Comparison of ENCODE assay signal across 1 cellular context in the genomic region with DNA sequence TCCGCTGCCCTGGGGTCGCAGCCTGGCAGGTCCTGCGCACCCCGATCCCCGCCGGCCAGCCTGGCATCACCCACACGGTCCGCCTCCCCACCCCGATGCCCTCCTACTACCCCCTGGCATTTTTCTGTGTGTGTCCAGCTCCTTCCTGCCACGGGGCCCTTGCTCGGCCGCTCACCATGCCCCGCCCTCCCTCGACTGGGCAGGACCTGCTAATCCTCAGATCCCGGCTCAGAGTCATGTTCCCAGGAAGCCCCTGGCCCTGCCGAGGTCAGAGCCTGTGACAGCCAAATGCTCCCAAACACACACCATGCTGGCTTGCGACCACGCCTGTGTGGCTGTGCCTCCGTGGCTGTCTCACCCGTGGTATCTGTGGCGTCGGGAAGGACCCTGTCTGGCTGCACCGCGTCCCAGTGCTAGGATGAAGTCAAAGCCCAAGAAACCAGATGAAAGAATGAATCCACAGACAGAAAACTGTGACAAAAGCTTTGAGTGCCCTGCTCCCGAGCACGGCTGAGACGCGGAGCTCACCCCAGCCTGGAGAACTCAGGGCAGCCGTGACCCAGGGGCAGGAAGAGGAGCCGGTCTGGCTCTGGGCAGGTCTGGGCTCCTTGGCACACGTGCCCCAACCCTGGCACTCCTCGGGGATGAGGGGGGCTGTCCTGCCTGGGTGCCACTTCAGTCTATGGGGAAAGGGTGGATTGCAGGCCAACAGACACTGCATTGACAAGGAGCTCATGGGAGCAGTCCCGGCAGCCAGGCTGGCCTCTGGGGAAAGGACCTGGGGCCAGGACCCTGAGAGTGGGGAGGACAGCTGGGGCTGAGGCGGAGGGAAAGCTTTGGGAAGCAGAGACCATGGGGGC.
TF ChIP-seq lines count a peak whose summit lies in the region.

No MANE protein-coding gene starts in this region.

TF ChIP-seq in HepG2, 621 proteins besides CTCF, POLR2A, EP300 and RAD21 (continued from another document and continues in another):
- TF ChIP-seq, protein P1, sequence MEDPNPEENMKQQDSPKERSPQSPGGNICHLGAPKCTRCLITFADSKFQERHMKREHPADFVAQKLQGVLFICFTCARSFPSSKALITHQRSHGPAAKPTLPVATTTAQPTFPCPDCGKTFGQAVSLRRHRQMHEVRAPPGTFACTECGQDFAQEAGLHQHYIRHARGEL (CRISPR knock-in tag; IDR thresholded peaks at IDR 0.05): 0 out of 2 replicates have a peak, but pooled peaks have one; percentile 65
- no peak for TF ChIP-seq MBNL3 (CRISPR knock-in tag; conservative IDR thresholded peaks at IDR 0.05)
- no peak for TF ChIP-seq ZNF354B (CRISPR knock-in tag; IDR thresholded peaks at IDR 0.05)
- TF ChIP-seq ZNF33A (CRISPR knock-in tag; IDR thresholded peaks at IDR 0.05; ENCODE audit: borderline replicate concordance): no peak
- peak; percentile 70; the same call in 1 of the 2 replicates for TF ChIP-seq ZBTB38 (CRISPR knock-in tag; IDR thresholded peaks at IDR 0.05)
- no peak for TF ChIP-seq ZNF660 (CRISPR knock-in tag; IDR thresholded peaks at IDR 0.05; ENCODE audit: borderline replicate concordance, low read depth)
- no peak for TF ChIP-seq RFXAP (CRISPR knock-in tag; IDR thresholded peaks at IDR 0.05; ENCODE audit: borderline replicate concordance)
- no peak for TF ChIP-seq KLF16 (CRISPR knock-in tag; IDR thresholded peaks at IDR 0.05)
- TF ChIP-seq, protein P2, sequence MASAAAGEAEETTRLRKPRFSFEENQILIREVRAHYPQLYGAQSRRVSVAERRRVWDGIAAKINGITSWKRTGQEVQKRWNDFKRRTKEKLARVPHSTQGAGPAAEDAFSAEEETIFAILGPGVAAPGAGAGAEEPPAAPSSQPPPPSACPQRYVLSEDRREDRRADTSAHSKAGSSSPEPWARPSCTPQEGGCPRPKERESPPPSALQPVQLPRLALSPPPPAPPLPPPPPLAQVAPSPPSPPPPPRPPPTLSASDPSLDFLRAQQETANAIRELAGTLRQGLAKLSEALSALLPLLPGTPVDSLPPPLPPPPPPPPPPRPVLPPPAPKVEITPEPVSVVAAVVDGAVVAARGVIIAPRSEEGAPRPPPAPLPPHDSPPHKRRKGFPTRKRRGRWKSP (CRISPR knock-in tag; IDR thresholded peaks at IDR 0.05): no peak
- TF ChIP-seq, protein P3, sequence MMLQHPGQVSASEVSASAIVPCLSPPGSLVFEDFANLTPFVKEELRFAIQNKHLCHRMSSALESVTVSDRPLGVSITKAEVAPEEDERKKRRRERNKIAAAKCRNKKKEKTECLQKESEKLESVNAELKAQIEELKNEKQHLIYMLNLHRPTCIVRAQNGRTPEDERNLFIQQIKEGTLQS (CRISPR knock-in tag; IDR thresholded peaks at IDR 0.05): no peak
- no peak for TF ChIP-seq ZNF460 (CRISPR knock-in tag; IDR thresholded peaks at IDR 0.05; ENCODE audit: borderline replicate concordance)
- no peak for TF ChIP-seq NONO (IDR thresholded peaks at IDR 0.05)
- TF ChIP-seq NONO (CRISPR knock-in tag; conservative IDR thresholded peaks at IDR 0.05): no peak
- TF ChIP-seq, protein P4, sequence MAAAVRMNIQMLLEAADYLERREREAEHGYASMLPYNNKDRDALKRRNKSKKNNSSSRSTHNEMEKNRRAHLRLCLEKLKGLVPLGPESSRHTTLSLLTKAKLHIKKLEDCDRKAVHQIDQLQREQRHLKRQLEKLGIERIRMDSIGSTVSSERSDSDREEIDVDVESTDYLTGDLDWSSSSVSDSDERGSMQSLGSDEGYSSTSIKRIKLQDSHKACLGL (CRISPR knock-in tag; IDR thresholded peaks at IDR 0.05): 0 out of 2 replicates have a peak, but pooled peaks have one; percentile 9
- peak; percentile 17; the same call in 1 of the 2 replicates for TF ChIP-seq KDM5B (CRISPR knock-in tag; IDR thresholded peaks at IDR 0.05; ENCODE audit: borderline replicate concordance)
- TF ChIP-seq, protein P5, sequence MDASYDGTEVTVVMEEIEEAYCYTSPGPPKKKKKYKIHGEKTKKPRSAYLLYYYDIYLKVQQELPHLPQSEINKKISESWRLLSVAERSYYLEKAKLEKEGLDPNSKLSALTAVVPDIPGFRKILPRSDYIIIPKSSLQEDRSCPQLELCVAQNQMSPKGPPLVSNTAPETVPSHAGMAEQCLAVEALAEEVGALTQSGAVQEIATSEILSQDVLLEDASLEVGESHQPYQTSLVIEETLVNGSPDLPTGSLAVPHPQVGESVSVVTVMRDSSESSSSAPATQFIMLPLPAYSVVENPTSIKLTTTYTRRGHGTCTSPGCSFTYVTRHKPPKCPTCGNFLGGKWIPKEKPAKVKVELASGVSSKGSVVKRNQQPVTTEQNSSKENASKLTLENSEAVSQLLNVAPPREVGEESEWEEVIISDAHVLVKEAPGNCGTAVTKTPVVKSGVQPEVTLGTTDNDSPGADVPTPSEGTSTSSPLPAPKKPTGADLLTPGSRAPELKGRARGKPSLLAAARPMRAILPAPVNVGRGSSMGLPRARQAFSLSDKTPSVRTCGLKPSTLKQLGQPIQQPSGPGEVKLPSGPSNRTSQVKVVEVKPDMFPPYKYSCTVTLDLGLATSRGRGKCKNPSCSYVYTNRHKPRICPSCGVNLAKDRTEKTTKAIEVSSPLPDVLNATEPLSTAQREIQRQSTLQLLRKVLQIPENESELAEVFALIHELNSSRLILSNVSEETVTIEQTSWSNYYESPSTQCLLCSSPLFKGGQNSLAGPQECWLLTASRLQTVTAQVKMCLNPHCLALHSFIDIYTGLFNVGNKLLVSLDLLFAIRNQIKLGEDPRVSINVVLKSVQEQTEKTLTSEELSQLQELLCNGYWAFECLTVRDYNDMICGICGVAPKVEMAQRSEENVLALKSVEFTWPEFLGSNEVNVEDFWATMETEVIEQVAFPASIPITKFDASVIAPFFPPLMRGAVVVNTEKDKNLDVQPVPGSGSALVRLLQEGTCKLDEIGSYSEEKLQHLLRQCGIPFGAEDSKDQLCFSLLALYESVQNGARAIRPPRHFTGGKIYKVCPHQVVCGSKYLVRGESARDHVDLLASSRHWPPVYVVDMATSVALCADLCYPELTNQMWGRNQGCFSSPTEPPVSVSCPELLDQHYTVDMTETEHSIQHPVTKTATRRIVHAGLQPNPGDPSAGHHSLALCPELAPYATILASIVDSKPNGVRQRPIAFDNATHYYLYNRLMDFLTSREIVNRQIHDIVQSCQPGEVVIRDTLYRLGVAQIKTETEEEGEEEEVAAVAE (CRISPR knock-in tag; IDR thresholded peaks at IDR 0.05; ENCODE audit: borderline replicate concordance): no peak
- TF ChIP-seq, protein P6, sequence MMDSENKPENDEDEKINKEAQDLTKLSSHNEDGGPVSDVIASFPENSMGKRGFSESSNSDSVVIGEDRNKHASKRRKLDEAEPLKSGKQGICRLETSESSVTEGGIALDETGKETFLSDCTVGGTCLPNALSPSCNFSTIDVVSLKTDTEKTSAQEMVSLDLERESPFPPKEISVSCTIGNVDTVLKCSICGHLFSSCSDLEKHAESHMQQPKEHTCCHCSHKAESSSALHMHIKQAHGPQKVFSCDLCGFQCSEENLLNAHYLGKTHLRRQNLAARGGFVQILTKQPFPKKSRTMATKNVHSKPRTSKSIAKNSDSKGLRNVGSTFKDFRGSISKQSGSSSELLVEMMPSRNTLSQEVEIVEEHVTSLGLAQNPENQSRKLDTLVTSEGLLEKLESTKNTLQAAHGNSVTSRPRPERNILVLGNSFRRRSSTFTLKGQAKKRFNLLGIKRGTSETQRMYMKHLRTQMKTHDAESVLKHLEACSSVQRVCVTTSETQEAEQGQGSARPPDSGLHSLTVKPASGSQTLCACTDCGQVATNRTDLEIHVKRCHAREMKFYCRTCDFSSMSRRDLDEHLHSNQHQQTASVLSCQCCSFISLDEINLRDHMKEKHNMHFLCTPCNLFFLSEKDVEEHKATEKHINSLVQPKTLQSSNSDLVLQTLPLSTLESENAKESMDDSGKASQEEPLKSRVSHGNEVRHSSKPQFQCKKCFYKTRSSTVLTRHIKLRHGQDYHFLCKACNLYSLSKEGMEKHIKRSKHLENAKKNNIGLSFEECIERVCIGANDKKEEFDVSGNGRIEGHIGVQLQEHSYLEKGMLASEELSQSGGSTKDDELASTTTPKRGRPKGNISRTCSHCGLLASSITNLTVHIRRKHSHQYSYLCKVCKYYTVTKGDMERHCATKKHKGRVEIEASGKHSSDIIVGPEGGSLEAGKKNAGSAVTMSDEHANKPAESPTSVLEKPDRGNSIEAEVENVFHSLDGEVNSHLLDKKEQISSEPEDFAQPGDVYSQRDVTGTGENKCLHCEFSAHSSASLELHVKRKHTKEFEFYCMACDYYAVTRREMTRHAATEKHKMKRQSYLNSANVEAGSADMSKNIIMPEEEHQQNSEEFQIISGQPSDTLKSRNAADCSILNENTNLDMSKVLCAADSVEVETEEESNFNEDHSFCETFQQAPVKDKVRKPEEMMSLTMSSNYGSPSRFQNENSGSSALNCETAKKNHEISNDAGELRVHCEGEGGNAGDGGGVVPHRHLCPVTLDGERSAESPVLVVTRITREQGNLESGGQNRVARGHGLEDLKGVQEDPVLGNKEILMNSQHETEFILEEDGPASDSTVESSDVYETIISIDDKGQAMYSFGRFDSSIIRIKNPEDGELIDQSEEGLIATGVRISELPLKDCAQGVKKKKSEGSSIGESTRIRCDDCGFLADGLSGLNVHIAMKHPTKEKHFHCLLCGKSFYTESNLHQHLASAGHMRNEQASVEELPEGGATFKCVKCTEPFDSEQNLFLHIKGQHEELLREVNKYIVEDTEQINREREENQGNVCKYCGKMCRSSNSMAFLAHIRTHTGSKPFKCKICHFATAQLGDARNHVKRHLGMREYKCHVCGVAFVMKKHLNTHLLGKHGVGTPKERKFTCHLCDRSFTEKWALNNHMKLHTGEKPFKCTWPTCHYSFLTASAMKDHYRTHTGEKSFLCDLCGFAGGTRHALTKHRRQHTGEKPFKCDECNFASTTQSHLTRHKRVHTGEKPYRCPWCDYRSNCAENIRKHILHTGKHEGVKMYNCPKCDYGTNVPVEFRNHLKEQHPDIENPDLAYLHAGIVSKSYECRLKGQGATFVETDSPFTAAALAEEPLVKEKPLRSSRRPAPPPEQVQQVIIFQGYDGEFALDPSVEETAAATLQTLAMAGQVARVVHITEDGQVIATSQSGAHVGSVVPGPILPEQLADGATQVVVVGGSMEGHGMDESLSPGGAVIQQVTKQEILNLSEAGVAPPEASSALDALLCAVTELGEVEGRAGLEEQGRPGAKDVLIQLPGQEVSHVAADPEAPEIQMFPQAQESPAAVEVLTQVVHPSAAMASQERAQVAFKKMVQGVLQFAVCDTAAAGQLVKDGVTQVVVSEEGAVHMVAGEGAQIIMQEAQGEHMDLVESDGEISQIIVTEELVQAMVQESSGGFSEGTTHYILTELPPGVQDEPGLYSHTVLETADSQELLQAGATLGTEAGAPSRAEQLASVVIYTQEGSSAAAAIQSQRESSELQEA (CRISPR knock-in tag; IDR thresholded peaks at IDR 0.05; ENCODE audit: not compliant biosample characterization): no peak
- TF ChIP-seq HDAC1 (CRISPR knock-in tag; IDR thresholded peaks at IDR 0.05): no peak
- TF ChIP-seq HNRNPL (IDR thresholded peaks at IDR 0.05; ENCODE audit: low read depth, low read length): peak; percentile 57; the same call in 1 of the 2 replicates
- TF ChIP-seq ZBTB21 (CRISPR knock-in tag; IDR thresholded peaks at IDR 0.05): no peak
- TF ChIP-seq SPEN (CRISPR knock-in tag; IDR thresholded peaks at IDR 0.05; ENCODE audit: low read depth): no peak
- TF ChIP-seq ZNF331 (CRISPR knock-in tag; IDR thresholded peaks at IDR 0.05): no peak
- TF ChIP-seq ZSCAN9 (CRISPR knock-in tag; IDR thresholded peaks at IDR 0.05; ENCODE audit: borderline replicate concordance): no peak
- TF ChIP-seq ZFX (CRISPR knock-in tag; IDR thresholded peaks at IDR 0.05; ENCODE audit: low read depth): peak; percentile 14; the same call in 1 of the 2 replicates
- no peak for TF ChIP-seq ZNF878 (CRISPR knock-in tag; IDR thresholded peaks at IDR 0.05)
- TF ChIP-seq ZFYVE20 (CRISPR knock-in tag; IDR thresholded peaks at IDR 0.05; ENCODE audit: borderline replicate concordance, low read depth): no peak
- TF ChIP-seq, protein P7, sequence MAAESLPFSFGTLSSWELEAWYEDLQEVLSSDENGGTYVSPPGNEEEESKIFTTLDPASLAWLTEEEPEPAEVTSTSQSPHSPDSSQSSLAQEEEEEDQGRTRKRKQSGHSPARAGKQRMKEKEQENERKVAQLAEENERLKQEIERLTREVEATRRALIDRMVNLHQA (CRISPR knock-in tag; IDR thresholded peaks at IDR 0.05): no peak
- TF ChIP-seq SCMH1 (CRISPR knock-in tag; IDR thresholded peaks at IDR 0.05; ENCODE audit: borderline replicate concordance): no peak
- TF ChIP-seq NRL (CRISPR knock-in tag; IDR thresholded peaks at IDR 0.05; ENCODE audit: borderline replicate concordance): 0 out of 2 replicates have a peak, but pooled peaks have one; percentile 66
- TF ChIP-seq CHD2 (IDR thresholded peaks at IDR 0.05; ENCODE audit: low read depth, low read length): no peak
- TF ChIP-seq ZNF543 (CRISPR knock-in tag; IDR thresholded peaks at IDR 0.05): no peak
- TF ChIP-seq, protein P8, sequence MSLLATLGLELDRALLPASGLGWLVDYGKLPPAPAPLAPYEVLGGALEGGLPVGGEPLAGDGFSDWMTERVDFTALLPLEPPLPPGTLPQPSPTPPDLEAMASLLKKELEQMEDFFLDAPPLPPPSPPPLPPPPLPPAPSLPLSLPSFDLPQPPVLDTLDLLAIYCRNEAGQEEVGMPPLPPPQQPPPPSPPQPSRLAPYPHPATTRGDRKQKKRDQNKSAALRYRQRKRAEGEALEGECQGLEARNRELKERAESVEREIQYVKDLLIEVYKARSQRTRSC (CRISPR knock-in tag; IDR thresholded peaks at IDR 0.05; ENCODE audit: low read depth): no peak
- TF ChIP-seq ZNF891 (CRISPR knock-in tag; IDR thresholded peaks at IDR 0.05): peak; percentile 43; the same call in 1 of the 2 replicates
- no peak for TF ChIP-seq ZNF3 (CRISPR knock-in tag; IDR thresholded peaks at IDR 0.05)
- no peak for TF ChIP-seq PTBP1 (IDR thresholded peaks at IDR 0.05; ENCODE audit: low read depth, low read length, poor library complexity, severe bottlenecking)
- no peak for TF ChIP-seq KAT8 (CRISPR knock-in tag; IDR thresholded peaks at IDR 0.05)
- TF ChIP-seq, protein P9, sequence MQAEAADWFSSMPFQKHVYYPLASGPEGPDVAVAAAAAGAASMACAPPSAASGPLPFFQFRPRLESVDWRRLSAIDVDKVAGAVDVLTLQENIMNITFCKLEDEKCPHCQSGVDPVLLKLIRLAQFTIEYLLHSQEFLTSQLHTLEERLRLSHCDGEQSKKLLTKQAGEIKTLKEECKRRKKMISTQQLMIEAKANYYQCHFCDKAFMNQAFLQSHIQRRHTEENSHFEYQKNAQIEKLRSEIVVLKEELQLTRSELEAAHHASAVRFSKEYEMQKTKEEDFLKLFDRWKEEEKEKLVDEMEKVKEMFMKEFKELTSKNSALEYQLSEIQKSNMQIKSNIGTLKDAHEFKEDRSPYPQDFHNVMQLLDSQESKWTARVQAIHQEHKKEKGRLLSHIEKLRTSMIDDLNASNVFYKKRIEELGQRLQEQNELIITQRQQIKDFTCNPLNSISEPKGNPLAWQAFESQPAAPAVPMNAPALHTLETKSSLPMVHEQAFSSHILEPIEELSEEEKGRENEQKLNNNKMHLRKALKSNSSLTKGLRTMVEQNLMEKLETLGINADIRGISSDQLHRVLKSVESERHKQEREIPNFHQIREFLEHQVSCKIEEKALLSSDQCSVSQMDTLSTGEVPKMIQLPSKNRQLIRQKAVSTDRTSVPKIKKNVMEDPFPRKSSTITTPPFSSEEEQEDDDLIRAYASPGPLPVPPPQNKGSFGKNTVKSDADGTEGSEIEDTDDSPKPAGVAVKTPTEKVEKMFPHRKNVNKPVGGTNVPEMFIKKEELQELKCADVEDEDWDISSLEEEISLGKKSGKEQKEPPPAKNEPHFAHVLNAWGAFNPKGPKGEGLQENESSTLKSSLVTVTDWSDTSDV (CRISPR knock-in tag; IDR thresholded peaks at IDR 0.05): peak; percentile 45; the same call in 1 of the 2 replicates
- 0 out of 2 replicates have a peak, but pooled peaks have one; percentile 60 for TF ChIP-seq ZNF776 (CRISPR knock-in tag; IDR thresholded peaks at IDR 0.05)
- 0 out of 2 replicates have a peak, but pooled peaks have one; percentile 19 for TF ChIP-seq ZNF768 (CRISPR knock-in tag; IDR thresholded peaks at IDR 0.05)
